In genomic region chr9:94993821-94994165, GRCh38 we compare ENCODE assay signal across 14 cellular contexts.
DNase-seq lines count a peak whose midpoint lies in the region; ATAC-seq and TF ChIP-seq lines count a peak whose summit lies in the region.
"Had no signal": no experiment of that assay in that cellular context is flagged by ENCODE, and none has a peak within 500 bp of the region (broad histone marks: within the 10 kb centered on the region; RNA-seq: fewer than 3 reads in every experiment).

No MANE protein-coding gene starts in this region.

- no peak for TF ChIP-seq POLR2A in body of pancreas (IDR thresholded peaks at IDR 0.05)
- no peak for TF ChIP-seq POLR2A in prostate gland (IDR thresholded peaks at IDR 0.05)
- no peak for TF ChIP-seq POLR2A in vagina (IDR thresholded peaks at IDR 0.05)

- ATAC-seq in body of pancreas: no peak

- H3K27me3 ChIP-seq in body of pancreas (no peaks in the 10 kb centered on the region), liver (ENCODE audit: control insufficient read depth in 4 of 4, insufficient read depth in 4 of 4, low read length in 3 of 4) (no peaks in the 10 kb centered on the region), prostate gland (replicated peaks; ENCODE audit: insufficient read depth) (no peaks in the 10 kb centered on the region), vagina (no peaks in the 10 kb centered on the region)
- H3K27me3 ChIP-seq: SJCRH30 had no signal

- H3K27ac ChIP-seq in body of pancreas (peak overlapping the region in 3 of 4 donors; percentile 18 to 46 (median 42)), liver (ENCODE audit: low read depth in 1 of 2, low read length in 2 of 2) (peak overlapping the region; percentile 96), prostate gland (peak overlapping the region; percentile 75 to 94), vagina (peak overlapping the region; percentile 69)
- H3K27ac ChIP-seq: HL-60, PC-9, SJCRH30 had no signal

- DNase-seq in body of pancreas (no peak), prostate gland (ENCODE audit: low spot score) (no peak), vagina (ENCODE audit: extremely low spot score in 2 of 2) (peak in 1 of 2 donors; percentile 83), NOMO-1 (lab: John Stamatoyannopoulos, UW; ENCODE audit: unreplicated experiment in 2 of 2) (no peak), NCI-H146 treated with DMSO at 0.1 percent for 48 hours (lab: John Stamatoyannopoulos, UW; ENCODE audit: unreplicated experiment) (no peak), globus pallidus (ENCODE audit: low spot score) (no peak)
- DNase-seq: CD4-positive, alpha-beta T cell; NCI-H187 treated with DMSO at 0.1 percent for 48 hours; NCI-H446 treated with DMSO at 0.1 percent for 48 hours; NCI-H748 treated with DMSO at 0.1 percent for 48 hours; PC-9; SJCRH30 had no signal

- H3K36me3 ChIP-seq in body of pancreas (replicated peaks in 1 of 2; ENCODE audit: insufficient read depth in 1 of 2, low read depth in 2 of 2): no peaks in the 10 kb centered on the region
- H3K36me3 ChIP-seq in liver (ENCODE audit: control insufficient read depth in 4 of 4, insufficient read depth in 3 of 4, low read depth in 1 of 4, low read length in 3 of 4): no peaks in the 10 kb centered on the region
- no peaks in the 10 kb centered on the region for H3K36me3 ChIP-seq in prostate gland
- no peaks in the 10 kb centered on the region for H3K36me3 ChIP-seq in vagina
- H3K36me3 ChIP-seq: SJCRH30 had no signal

- 88 to 92% methylated on average over 7 of the region's 7 CpGs for WGBS in body of pancreas, 2 donors
- 50% methylated on average over 7 of the region's 7 CpGs for WGBS in liver
- WGBS in prostate gland: 74% methylated on average over 7 of the region's 7 CpGs

- H3K4me1 ChIP-seq in body of pancreas: peaks cover 49% of the 10 kb centered on the region
- H3K4me1 ChIP-seq in liver (ENCODE audit: control insufficient read depth in 4 of 4, insufficient read depth in 4 of 4, low read length in 3 of 4): peaks cover 6 to 54% (median 31%) of the 10 kb centered on the region in 4 donors
- no peaks in the 10 kb centered on the region for H3K4me1 ChIP-seq in prostate gland (replicated peaks)
- peaks cover 17% of the 10 kb centered on the region for H3K4me1 ChIP-seq in vagina

- no peak for TF ChIP-seq RAD21 in liver (IDR thresholded peaks at IDR 0.05)

- H3K9me3 ChIP-seq in body of pancreas (no peaks in the 10 kb centered on the region), liver (ENCODE audit: control insufficient read depth in 4 of 4, low read length in 3 of 4) (no peaks in the 10 kb centered on the region), prostate gland (no peaks in the 10 kb centered on the region), vagina (no peaks in the 10 kb centered on the region)
- H3K9me3 ChIP-seq: SJCRH30 had no signal

- H3K9ac ChIP-seq in liver (ENCODE audit: low read depth in 1 of 2, low read length in 2 of 2): peak overlapping the region; percentile 83 to 98

- no peak overlapping the region for H3K4me3 ChIP-seq in body of pancreas
- H3K4me3 ChIP-seq in liver (ENCODE audit: low read depth in 1 of 3, low read length in 3 of 3): peak overlapping the region; percentile 60 to 85 (median 77)
- no peak overlapping the region for H3K4me3 ChIP-seq in prostate gland
- H3K4me3 ChIP-seq in vagina: no peak overlapping the region
- H3K4me3 ChIP-seq: PC-9, SJCRH30 had no signal

- intact Hi-C loops in body of pancreas (cut with DNase I) (no loop called here), prostate gland (cut with DNase I) (loop anchor here (2.0 kb wide), 1 partner anchor 71 kb away; no protein-coding TSS in a partner anchor), vagina (cut with DNase I) (no loop called here)

- TF ChIP-seq CTCF in body of pancreas (IDR thresholded peaks at IDR 0.05) (no peak), liver (IDR thresholded peaks at IDR 0.05; ENCODE audit: low read depth, low read length, missing input control) (no peak), prostate gland (IDR thresholded peaks at IDR 0.05) (no peak), vagina (IDR thresholded peaks at IDR 0.05) (no peak)

TF ChIP-seq in liver, 16 proteins besides CTCF, POLR2A, EP300 and RAD21:
- TF ChIP-seq SP1 (IDR thresholded peaks at IDR 0.05) (no peak), FOXA2 (IDR thresholded peaks at IDR 0.05) (peak; percentile 32), YY1 (IDR thresholded peaks at IDR 0.05) (no peak), HNF4G (IDR thresholded peaks at IDR 0.05) (no peak), FOXA1 (IDR thresholded peaks at IDR 0.05) (no peak)

Comparison
In these comparisons a context has a peak if more than half of its experiments do, and no peak if none do; other contexts are left out.
1. H3K27ac ChIP-seq: peak in every context shown above with its lines; median percentile 96 in liver; 84 in prostate gland; 69 in vagina; 42 in body of pancreas.
2. H3K4me3 ChIP-seq: peak in liver (3 of 3); none in body of pancreas (0 of 2), prostate gland (0 of 2) and vagina (0 of 2).